In the genomic region with DNA sequence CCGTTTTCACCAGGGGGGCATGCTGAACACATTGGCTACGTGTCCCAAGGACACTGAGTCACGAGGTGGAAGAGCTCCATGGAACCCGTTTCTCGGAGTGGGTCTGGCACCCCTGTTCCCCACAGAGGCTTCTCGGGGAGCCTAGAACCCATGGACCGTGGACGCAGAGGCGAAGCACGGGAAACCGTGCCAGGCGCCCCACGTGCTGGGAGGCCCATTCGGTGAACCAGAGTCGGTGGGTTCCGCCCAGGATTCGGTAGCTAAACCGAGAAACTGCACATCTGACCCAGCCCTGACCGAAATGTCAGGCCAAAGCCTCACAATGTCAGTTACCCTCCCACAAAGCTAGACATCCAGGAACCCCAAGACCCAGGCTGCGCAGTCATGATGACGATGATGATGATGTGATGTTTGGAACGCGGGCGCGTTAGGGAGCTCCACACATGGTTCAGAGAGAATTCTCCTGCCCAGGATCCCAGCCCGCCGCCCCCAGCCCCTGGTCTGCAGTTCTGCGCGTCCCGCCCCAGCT, we compare ENCODE assay signal across 1 cellular context.
TF ChIP-seq lines count a peak whose summit lies in the region.

No MANE protein-coding gene starts in this region.

TF ChIP-seq in K562, 482 proteins besides CTCF, POLR2A, EP300 and RAD21 (continued from another document and continues in another):
- TF ChIP-seq, protein P1, sequence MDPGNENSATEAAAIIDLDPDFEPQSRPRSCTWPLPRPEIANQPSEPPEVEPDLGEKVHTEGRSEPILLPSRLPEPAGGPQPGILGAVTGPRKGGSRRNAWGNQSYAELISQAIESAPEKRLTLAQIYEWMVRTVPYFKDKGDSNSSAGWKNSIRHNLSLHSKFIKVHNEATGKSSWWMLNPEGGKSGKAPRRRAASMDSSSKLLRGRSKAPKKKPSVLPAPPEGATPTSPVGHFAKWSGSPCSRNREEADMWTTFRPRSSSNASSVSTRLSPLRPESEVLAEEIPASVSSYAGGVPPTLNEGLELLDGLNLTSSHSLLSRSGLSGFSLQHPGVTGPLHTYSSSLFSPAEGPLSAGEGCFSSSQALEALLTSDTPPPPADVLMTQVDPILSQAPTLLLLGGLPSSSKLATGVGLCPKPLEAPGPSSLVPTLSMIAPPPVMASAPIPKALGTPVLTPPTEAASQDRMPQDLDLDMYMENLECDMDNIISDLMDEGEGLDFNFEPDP (CRISPR knock-in tag; IDR thresholded peaks at IDR 0.05), result no peak
- TF ChIP-seq, protein P2, sequence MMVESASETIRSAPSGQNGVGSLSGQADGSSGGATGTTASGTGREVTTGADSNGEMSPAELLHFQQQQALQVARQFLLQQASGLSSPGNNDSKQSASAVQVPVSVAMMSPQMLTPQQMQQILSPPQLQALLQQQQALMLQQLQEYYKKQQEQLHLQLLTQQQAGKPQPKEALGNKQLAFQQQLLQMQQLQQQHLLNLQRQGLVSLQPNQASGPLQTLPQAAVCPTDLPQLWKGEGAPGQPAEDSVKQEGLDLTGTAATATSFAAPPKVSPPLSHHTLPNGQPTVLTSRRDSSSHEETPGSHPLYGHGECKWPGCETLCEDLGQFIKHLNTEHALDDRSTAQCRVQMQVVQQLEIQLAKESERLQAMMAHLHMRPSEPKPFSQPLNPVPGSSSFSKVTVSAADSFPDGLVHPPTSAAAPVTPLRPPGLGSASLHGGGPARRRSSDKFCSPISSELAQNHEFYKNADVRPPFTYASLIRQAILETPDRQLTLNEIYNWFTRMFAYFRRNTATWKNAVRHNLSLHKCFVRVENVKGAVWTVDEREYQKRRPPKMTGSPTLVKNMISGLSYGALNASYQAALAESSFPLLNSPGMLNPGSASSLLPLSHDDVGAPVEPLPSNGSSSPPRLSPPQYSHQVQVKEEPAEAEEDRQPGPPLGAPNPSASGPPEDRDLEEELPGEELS (CRISPR knock-in tag; IDR thresholded peaks at IDR 0.05; ENCODE audit: borderline replicate concordance), result no peak
- no peak for TF ChIP-seq TARDBP (IDR thresholded peaks at IDR 0.05)
- TF ChIP-seq ZC3H4 (CRISPR knock-in tag; IDR thresholded peaks at IDR 0.05; ENCODE audit: borderline replicate concordance), result no peak
- TF ChIP-seq KLF13 (tag; IDR thresholded peaks at IDR 0.05; ENCODE audit: borderline replicate concordance, low read depth), result no peak
- peak; percentile 41; the same call in 1 of the 2 replicates for TF ChIP-seq POLR2G (IDR thresholded peaks at IDR 0.05; ENCODE audit: low read depth, low read length)
- TF ChIP-seq, protein P3, sequence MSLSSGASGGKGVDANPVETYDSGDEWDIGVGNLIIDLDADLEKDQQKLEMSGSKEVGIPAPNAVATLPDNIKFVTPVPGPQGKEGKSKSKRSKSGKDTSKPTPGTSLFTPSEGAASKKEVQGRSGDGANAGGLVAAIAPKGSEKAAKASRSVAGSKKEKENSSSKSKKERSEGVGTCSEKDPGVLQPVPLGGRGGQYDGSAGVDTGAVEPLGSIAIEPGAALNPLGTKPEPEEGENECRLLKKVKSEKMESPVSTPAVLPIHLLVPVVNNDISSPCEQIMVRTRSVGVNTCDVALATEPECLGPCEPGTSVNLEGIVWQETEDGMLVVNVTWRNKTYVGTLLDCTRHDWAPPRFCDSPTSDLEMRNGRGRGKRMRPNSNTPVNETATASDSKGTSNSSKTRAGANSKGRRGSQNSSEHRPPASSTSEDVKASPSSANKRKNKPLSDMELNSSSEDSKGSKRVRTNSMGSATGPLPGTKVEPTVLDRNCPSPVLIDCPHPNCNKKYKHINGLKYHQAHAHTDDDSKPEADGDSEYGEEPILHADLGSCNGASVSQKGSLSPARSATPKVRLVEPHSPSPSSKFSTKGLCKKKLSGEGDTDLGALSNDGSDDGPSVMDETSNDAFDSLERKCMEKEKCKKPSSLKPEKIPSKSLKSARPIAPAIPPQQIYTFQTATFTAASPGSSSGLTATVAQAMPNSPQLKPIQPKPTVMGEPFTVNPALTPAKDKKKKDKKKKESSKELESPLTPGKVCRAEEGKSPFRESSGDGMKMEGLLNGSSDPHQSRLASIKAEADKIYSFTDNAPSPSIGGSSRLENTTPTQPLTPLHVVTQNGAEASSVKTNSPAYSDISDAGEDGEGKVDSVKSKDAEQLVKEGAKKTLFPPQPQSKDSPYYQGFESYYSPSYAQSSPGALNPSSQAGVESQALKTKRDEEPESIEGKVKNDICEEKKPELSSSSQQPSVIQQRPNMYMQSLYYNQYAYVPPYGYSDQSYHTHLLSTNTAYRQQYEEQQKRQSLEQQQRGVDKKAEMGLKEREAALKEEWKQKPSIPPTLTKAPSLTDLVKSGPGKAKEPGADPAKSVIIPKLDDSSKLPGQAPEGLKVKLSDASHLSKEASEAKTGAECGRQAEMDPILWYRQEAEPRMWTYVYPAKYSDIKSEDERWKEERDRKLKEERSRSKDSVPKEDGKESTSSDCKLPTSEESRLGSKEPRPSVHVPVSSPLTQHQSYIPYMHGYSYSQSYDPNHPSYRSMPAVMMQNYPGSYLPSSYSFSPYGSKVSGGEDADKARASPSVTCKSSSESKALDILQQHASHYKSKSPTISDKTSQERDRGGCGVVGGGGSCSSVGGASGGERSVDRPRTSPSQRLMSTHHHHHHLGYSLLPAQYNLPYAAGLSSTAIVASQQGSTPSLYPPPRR (CRISPR knock-in tag; IDR thresholded peaks at IDR 0.05; ENCODE audit: borderline replicate concordance), result no peak
- peak; percentile 42; the same call in 1 of the 2 replicates for TF ChIP-seq MAFF (IDR thresholded peaks at IDR 0.05; ENCODE audit: low read length)
- TF ChIP-seq RBM34 (IDR thresholded peaks at IDR 0.05; ENCODE audit: borderline replicate concordance, insufficient read depth, low read length), result no peak
- TF ChIP-seq TCF3 (CRISPR knock-in tag; IDR thresholded peaks at IDR 0.05), result no peak
- TF ChIP-seq CREBBP (IDR thresholded peaks at IDR 0.05; ENCODE audit: low read depth, low read length), result no peak
- TF ChIP-seq SETDB1 (IDR thresholded peaks at IDR 0.05; ENCODE audit: low read length), result no peak
- TF ChIP-seq, protein P4, sequence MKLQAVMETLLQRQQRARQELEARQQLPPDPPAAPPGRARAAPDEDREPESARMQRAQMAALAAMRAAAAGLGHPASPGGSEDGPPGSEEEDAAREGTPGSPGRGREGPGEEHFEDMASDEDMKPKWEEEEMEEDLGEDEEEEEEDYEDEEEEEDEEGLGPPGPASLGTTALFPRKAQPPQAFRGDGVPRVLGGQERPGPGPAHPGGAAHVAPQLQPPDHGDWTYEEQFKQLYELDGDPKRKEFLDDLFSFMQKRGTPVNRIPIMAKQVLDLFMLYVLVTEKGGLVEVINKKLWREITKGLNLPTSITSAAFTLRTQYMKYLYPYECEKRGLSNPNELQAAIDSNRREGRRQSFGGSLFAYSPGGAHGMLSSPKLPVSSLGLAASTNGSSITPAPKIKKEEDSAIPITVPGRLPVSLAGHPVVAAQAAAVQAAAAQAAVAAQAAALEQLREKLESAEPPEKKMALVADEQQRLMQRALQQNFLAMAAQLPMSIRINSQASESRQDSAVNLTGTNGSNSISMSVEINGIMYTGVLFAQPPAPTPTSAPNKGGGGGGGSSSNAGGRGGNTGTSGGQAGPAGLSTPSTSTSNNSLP (IDR thresholded peaks at IDR 0.05; ENCODE audit: borderline replicate concordance, low read depth, low read length), result no peak
- TF ChIP-seq CBFA2T2 (conservative IDR thresholded peaks at IDR 0.05), result no peak
- no peak for TF ChIP-seq DIDO1 (tag; IDR thresholded peaks at IDR 0.05; ENCODE audit: low read depth)
- TF ChIP-seq SREBF2 (CRISPR knock-in tag; IDR thresholded peaks at IDR 0.05), result no peak
- TF ChIP-seq ZNF583 (CRISPR knock-in tag; IDR thresholded peaks at IDR 0.05), result peak; percentile 66; the same call in 1 of the 2 replicates
- TF ChIP-seq RAD51 (IDR thresholded peaks at IDR 0.05; ENCODE audit: borderline replicate concordance, low read depth), result no peak
- TF ChIP-seq, protein P5, sequence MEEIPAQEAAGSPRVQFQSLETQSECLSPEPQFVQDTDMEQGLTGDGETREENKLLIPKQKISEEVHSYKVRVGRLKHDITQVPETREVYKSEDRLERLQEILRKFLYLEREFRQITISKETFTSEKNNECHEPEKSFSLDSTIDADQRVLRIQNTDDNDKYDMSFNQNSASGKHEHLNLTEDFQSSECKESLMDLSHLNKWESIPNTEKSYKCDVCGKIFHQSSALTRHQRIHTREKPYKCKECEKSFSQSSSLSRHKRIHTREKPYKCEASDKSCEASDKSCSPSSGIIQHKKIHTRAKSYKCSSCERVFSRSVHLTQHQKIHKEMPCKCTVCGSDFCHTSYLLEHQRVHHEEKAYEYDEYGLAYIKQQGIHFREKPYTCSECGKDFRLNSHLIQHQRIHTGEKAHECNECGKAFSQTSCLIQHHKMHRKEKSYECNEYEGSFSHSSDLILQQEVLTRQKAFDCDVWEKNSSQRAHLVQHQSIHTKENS (CRISPR knock-in tag; IDR thresholded peaks at IDR 0.05), result no peak
- no peak for TF ChIP-seq ZNF830 (CRISPR knock-in tag; IDR thresholded peaks at IDR 0.05)
- TF ChIP-seq PHF8 (IDR thresholded peaks at IDR 0.05; ENCODE audit: borderline replicate concordance, low read length), result peak; percentile 57; the same call in 1 of the 2 replicates
- no peak for TF ChIP-seq FOXM1 (IDR thresholded peaks at IDR 0.05; ENCODE audit: low read depth)
- no peak for TF ChIP-seq FOXM1 (CRISPR knock-in tag; IDR thresholded peaks at IDR 0.05; ENCODE audit: low read depth)
- no peak for TF ChIP-seq TRIM28 (IDR thresholded peaks at IDR 0.05)
- TF ChIP-seq ZFPM2 (CRISPR knock-in tag; IDR thresholded peaks at IDR 0.05), result no peak
- no peak for TF ChIP-seq ZKSCAN3 (CRISPR knock-in tag; IDR thresholded peaks at IDR 0.05)
- TF ChIP-seq PML (IDR thresholded peaks at IDR 0.05; ENCODE audit: low read length), result peak; percentile 25; the same call in 1 of the 2 replicates
- no peak for TF ChIP-seq LARP7 (IDR thresholded peaks at IDR 0.05)
- TF ChIP-seq SUPT5H (IDR thresholded peaks at IDR 0.05), result no peak
- TF ChIP-seq BCL6 (CRISPR knock-in tag; IDR thresholded peaks at IDR 0.05), result no peak
- no peak for TF ChIP-seq ZNF274 (IDR thresholded peaks at IDR 0.05; ENCODE audit: borderline replicate concordance, low read depth, low read length)
- TF ChIP-seq, protein P6, sequence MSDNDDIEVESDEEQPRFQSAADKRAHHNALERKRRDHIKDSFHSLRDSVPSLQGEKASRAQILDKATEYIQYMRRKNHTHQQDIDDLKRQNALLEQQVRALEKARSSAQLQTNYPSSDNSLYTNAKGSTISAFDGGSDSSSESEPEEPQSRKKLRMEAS (CRISPR knock-in tag; IDR thresholded peaks at IDR 0.05), result peak; percentile 89
- TF ChIP-seq, protein P7, sequence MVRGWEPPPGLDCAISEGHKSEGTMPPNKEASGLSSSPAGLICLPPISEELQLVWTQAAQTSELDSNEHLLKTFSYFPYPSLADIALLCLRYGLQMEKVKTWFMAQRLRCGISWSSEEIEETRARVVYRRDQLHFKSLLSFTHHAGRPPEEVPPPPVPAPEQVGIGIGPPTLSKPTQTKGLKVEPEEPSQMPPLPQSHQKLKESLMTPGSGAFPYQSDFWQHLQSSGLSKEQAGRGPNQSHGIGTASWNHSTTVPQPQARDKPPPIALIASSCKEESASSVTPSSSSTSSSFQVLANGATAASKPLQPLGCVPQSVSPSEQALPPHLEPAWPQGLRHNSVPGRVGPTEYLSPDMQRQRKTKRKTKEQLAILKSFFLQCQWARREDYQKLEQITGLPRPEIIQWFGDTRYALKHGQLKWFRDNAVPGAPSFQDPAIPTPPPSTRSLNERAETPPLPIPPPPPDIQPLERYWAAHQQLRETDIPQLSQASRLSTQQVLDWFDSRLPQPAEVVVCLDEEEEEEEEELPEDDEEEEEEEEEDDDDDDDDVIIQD (CRISPR knock-in tag; IDR thresholded peaks at IDR 0.05), result no peak
- no peak for TF ChIP-seq ZNF778 (CRISPR knock-in tag; IDR thresholded peaks at IDR 0.05)
- TF ChIP-seq MYBL2 (IDR thresholded peaks at IDR 0.05; ENCODE audit: low read depth), result no peak
- TF ChIP-seq MYBL2 (CRISPR knock-in tag; IDR thresholded peaks at IDR 0.05; ENCODE audit: borderline replicate concordance), result no peak
- no peak; a peak in 1 of 4 replicates for TF ChIP-seq TBL1XR1 (IDR thresholded peaks at IDR 0.05; ENCODE audit: low read length in 2 of 2)
- peak; percentile 23 for TF ChIP-seq SAP30 (IDR thresholded peaks at IDR 0.05; ENCODE audit: borderline replicate concordance, insufficient read depth, low read depth, low read length, poor library complexity, severe bottlenecking)
- TF ChIP-seq NR2F6 (CRISPR knock-in tag; IDR thresholded peaks at IDR 0.05), result no peak
- TF ChIP-seq, protein P8, sequence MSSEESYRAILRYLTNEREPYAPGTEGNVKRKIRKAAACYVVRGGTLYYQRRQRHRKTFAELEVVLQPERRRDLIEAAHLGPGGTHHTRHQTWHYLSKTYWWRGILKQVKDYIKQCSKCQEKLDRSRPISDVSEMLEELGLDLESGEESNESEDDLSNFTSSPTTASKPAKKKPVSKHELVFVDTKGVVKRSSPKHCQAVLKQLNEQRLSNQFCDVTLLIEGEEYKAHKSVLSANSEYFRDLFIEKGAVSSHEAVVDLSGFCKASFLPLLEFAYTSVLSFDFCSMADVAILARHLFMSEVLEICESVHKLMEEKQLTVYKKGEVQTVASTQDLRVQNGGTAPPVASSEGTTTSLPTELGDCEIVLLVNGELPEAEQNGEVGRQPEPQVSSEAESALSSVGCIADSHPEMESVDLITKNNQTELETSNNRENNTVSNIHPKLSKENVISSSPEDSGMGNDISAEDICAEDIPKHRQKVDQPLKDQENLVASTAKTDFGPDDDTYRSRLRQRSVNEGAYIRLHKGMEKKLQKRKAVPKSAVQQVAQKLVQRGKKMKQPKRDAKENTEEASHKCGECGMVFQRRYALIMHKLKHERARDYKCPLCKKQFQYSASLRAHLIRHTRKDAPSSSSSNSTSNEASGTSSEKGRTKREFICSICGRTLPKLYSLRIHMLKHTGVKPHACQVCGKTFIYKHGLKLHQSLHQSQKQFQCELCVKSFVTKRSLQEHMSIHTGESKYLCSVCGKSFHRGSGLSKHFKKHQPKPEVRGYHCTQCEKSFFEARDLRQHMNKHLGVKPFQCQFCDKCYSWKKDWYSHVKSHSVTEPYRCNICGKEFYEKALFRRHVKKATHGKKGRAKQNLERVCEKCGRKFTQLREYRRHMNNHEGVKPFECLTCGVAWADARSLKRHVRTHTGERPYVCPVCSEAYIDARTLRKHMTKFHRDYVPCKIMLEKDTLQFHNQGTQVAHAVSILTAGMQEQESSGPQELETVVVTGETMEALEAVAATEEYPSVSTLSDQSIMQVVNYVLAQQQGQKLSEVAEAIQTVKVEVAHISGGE (CRISPR knock-in tag; IDR thresholded peaks at IDR 0.05), result no peak; a peak in 1 of 6 replicates
- TF ChIP-seq JUN (IDR thresholded peaks at IDR 0.05; ENCODE audit: borderline replicate concordance, low read depth, low read length), result no peak
- no peak for TF ChIP-seq JUN (CRISPR knock-in tag; IDR thresholded peaks at IDR 0.05; ENCODE audit: borderline replicate concordance)
- no peak for TF ChIP-seq EZH2 (IDR thresholded peaks at IDR 0.05; ENCODE audit: borderline replicate concordance, low read depth, low read length)
- no peak for TF ChIP-seq EWSR1 (IDR thresholded peaks at IDR 0.05; ENCODE audit: borderline replicate concordance, low read depth, partially characterized antibody)
- TF ChIP-seq ZBED1 (IDR thresholded peaks at IDR 0.05), result no peak
- TF ChIP-seq ZFP36 (IDR thresholded peaks at IDR 0.05; ENCODE audit: low read depth, low read length, partially characterized antibody), result no peak
- TF ChIP-seq EGR1 (conservative IDR thresholded peaks at IDR 0.05), result no peak
- no peak for TF ChIP-seq ZNF239 (CRISPR knock-in tag; IDR thresholded peaks at IDR 0.05)
- no peak for TF ChIP-seq SNIP1 (IDR thresholded peaks at IDR 0.05; ENCODE audit: low read depth)
- no peak for TF ChIP-seq HNRNPLL (IDR thresholded peaks at IDR 0.05; ENCODE audit: low read depth, low read length, poor library complexity, severe bottlenecking)
- TF ChIP-seq CHD2 (IDR thresholded peaks at IDR 0.05; ENCODE audit: low read depth, low read length), result no peak
- TF ChIP-seq LCOR (CRISPR knock-in tag; IDR thresholded peaks at IDR 0.05), result no peak; the same call in 1 of the 2 replicates
- no peak for TF ChIP-seq ESRRA (IDR thresholded peaks at IDR 0.05; ENCODE audit: borderline replicate concordance, low read depth)
